Comparison of ENCODE assay signal across 31 cellular contexts in the genomic region with DNA sequence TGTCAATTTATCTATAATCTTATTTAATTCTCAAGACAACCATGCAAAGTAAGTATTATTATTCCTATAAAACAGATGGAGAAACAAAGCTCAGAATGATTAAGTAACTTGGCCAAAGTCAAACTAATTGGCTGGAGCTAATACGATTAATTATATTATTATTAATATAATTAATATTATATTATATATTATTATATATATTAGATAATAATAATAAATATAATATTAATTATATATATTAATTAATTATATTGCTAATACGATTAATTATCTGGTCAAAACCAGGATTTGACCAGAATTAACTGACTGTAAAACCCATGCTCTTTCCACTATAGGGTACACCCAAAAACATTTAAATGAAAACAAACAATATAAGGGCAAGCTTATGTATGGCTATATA.
"Had no signal": no experiment of that assay in that cellular context is flagged by ENCODE, and none has a peak within 500 bp of the region (broad histone marks: within the 10 kb centered on the region; RNA-seq: fewer than 3 reads in every experiment).

No MANE protein-coding gene starts in this region.

- H3K9me3 ChIP-seq: adrenal gland, body of pancreas, colonic mucosa, esophagus squamous epithelium had no signal

- H3K4me1 ChIP-seq: adrenal gland, body of pancreas, colonic mucosa, esophagus squamous epithelium had no signal

- H3K36me3 ChIP-seq: adrenal gland, colonic mucosa had no signal

- DNase-seq: activated CD4-positive, alpha-beta memory T cell treated with anti-CD3 and anti-CD28 coated beads, Interleukin-2, amount 10 ng/mL, durations not matched to agents 7 days and 5 days; activated CD4-positive, alpha-beta T cell treated with anti-CD3 and anti-CD28 coated beads for 1 hour; activated CD4-positive, alpha-beta T cell treated with anti-CD3 and anti-CD28 coated beads for 4 hours; activated CD4-positive, alpha-beta T cell treated with anti-CD3 and anti-CD28 coated beads, Interleukin-2, amount 10 ng/mL, durations not matched to agents 7 days and 5 days; activated CD4-positive, alpha-beta T cell treated with anti-CD3 and anti-CD28 coated beads, Interleukin-2, amount 50 U/mL, for 4 hours; activated CD8-positive, alpha-beta memory T cell treated with anti-CD3 and anti-CD28 coated beads, Interleukin-2, amount 50 U/mL, for 48 hours; activated gamma-delta T cell; activated naive CD4-positive, alpha-beta T cell; activated naive CD8-positive, alpha-beta T cell treated with anti-CD3 and anti-CD28 coated beads for 36 hours; activated naive CD8-positive, alpha-beta T cell treated with anti-CD3 and anti-CD28 coated beads, Interleukin-2, amount 50 U/mL, for 24 hours; activated T-cell treated with anti-CD3 and anti-CD28 coated beads for 4 hours; activated T-cell treated with anti-CD3 and anti-CD28 coated beads, Interleukin-2, amount 50 U/mL, for 24 hours; activated T-cell treated with anti-CD3 and anti-CD28 coated beads, Interleukin-2, amount 50 U/mL, for 72 hours; adrenal gland; amygdala; aorta; body of pancreas; caudate nucleus; colonic mucosa; effector CD8-positive, alpha-beta T cell; esophagus squamous epithelium; foreskin melanocyte; head of caudate nucleus; T-helper 1 cell; T-helper 17 cell; T1000 had no signal

- FAIRE-seq: endometrium, endothelial cell of umbilical vein had no signal

- H3K27ac Mint-ChIP-seq: activated CD4-positive, alpha-beta memory T cell treated with anti-CD3 and anti-CD28 coated beads, Interleukin-2, amount 10 ng/mL, durations not matched to agents 7 days and 5 days; activated CD4-positive, alpha-beta T cell treated with anti-CD3 and anti-CD28 coated beads, Interleukin-2, amount 10 ng/mL, durations not matched to agents 7 days and 5 days; activated naive CD4-positive, alpha-beta T cell treated with anti-CD3 and anti-CD28 coated beads, Interleukin-2, amount 50 U/mL, for 24 hours; activated naive CD8-positive, alpha-beta T cell treated with anti-CD3 and anti-CD28 coated beads for 36 hours; activated naive CD8-positive, alpha-beta T cell treated with anti-CD3 and anti-CD28 coated beads, Interleukin-2, amount 50 U/mL, for 24 hours; activated T-cell treated with anti-CD3 and anti-CD28 coated beads, Interleukin-2, amount 50 U/mL, for 24 hours; activated T-cell treated with anti-CD3 and anti-CD28 coated beads, Interleukin-2, amount 50 U/mL, for 72 hours; T-helper 17 cell; T-helper 2 cell treated with Interferon-gamma antibody and Interleukin-4, amounts not matched to agents 5 μg/mL and 100 μg/mL, for 36 hours had no signal

- H3K27me3 ChIP-seq: adrenal gland, body of pancreas, colonic mucosa, esophagus squamous epithelium had no signal

- H3K27ac ChIP-seq: adrenal gland, body of pancreas, colonic mucosa, epithelial cell of prostate, esophagus squamous epithelium had no signal

- H3K4me3 ChIP-seq: adrenal gland, body of pancreas, colonic mucosa, esophagus squamous epithelium had no signal

- ATAC-seq: activated naive CD8-positive, alpha-beta T cell treated with anti-CD3 and anti-CD28 coated beads, Interleukin-2, amount 50 U/mL, for 24 hours; activated T-cell treated with anti-CD3 and anti-CD28 coated beads, Interleukin-2, amount 50 U/mL, for 72 hours; body of pancreas; T-helper 17 cell had no signal

- H3K4me1 Mint-ChIP-seq: activated CD4-positive, alpha-beta memory T cell treated with anti-CD3 and anti-CD28 coated beads, Interleukin-2, amount 10 ng/mL, durations not matched to agents 7 days and 5 days; activated CD4-positive, alpha-beta T cell treated with anti-CD3 and anti-CD28 coated beads, Interleukin-2, amount 10 ng/mL, durations not matched to agents 7 days and 5 days; activated naive CD8-positive, alpha-beta T cell treated with anti-CD3 and anti-CD28 coated beads, Interleukin-2, amount 50 U/mL, for 24 hours had no signal

- H3K9me3 Mint-ChIP-seq: activated CD4-positive, alpha-beta memory T cell treated with anti-CD3 and anti-CD28 coated beads, Interleukin-2, amount 10 ng/mL, durations not matched to agents 7 days and 5 days; activated CD4-positive, alpha-beta T cell treated with anti-CD3 and anti-CD28 coated beads, Interleukin-2, amount 10 ng/mL, durations not matched to agents 7 days and 5 days; activated naive CD4-positive, alpha-beta T cell treated with anti-CD3 and anti-CD28 coated beads, Interleukin-2, amount 50 U/mL, for 24 hours; activated naive CD8-positive, alpha-beta T cell treated with anti-CD3 and anti-CD28 coated beads for 36 hours; activated naive CD8-positive, alpha-beta T cell treated with anti-CD3 and anti-CD28 coated beads, Interleukin-2, amount 50 U/mL, for 24 hours; activated T-cell treated with anti-CD3 and anti-CD28 coated beads, Interleukin-2, amount 50 U/mL, for 24 hours; activated T-cell treated with anti-CD3 and anti-CD28 coated beads, Interleukin-2, amount 50 U/mL, for 72 hours; T-helper 2 cell treated with Interferon-gamma antibody and Interleukin-4, amounts not matched to agents 5 μg/mL and 100 μg/mL, for 36 hours had no signal

- H3K27me3 Mint-ChIP-seq: activated CD4-positive, alpha-beta memory T cell treated with anti-CD3 and anti-CD28 coated beads, Interleukin-2, amount 10 ng/mL, durations not matched to agents 7 days and 5 days; activated CD4-positive, alpha-beta T cell treated with anti-CD3 and anti-CD28 coated beads, Interleukin-2, amount 10 ng/mL, durations not matched to agents 7 days and 5 days; activated naive CD4-positive, alpha-beta T cell treated with anti-CD3 and anti-CD28 coated beads, Interleukin-2, amount 50 U/mL, for 24 hours; activated naive CD8-positive, alpha-beta T cell treated with anti-CD3 and anti-CD28 coated beads for 36 hours; activated naive CD8-positive, alpha-beta T cell treated with anti-CD3 and anti-CD28 coated beads, Interleukin-2, amount 50 U/mL, for 24 hours; activated T-cell treated with anti-CD3 and anti-CD28 coated beads, Interleukin-2, amount 50 U/mL, for 24 hours; T-helper 17 cell had no signal

- H3K4me3 Mint-ChIP-seq: activated CD4-positive, alpha-beta memory T cell treated with anti-CD3 and anti-CD28 coated beads, Interleukin-2, amount 10 ng/mL, durations not matched to agents 7 days and 5 days; activated CD4-positive, alpha-beta T cell treated with anti-CD3 and anti-CD28 coated beads, Interleukin-2, amount 10 ng/mL, durations not matched to agents 7 days and 5 days; activated naive CD4-positive, alpha-beta T cell treated with anti-CD3 and anti-CD28 coated beads, Interleukin-2, amount 50 U/mL, for 24 hours; activated naive CD8-positive, alpha-beta T cell treated with anti-CD3 and anti-CD28 coated beads for 36 hours; activated naive CD8-positive, alpha-beta T cell treated with anti-CD3 and anti-CD28 coated beads, Interleukin-2, amount 50 U/mL, for 24 hours; activated T-cell treated with anti-CD3 and anti-CD28 coated beads, Interleukin-2, amount 50 U/mL, for 24 hours; activated T-cell treated with anti-CD3 and anti-CD28 coated beads, Interleukin-2, amount 50 U/mL, for 72 hours; T-helper 17 cell; T-helper 2 cell treated with Interferon-gamma antibody and Interleukin-4, amounts not matched to agents 5 μg/mL and 100 μg/mL, for 36 hours had no signal
